ENCODE assay signal across 13 cellular contexts in the genomic region with DNA sequence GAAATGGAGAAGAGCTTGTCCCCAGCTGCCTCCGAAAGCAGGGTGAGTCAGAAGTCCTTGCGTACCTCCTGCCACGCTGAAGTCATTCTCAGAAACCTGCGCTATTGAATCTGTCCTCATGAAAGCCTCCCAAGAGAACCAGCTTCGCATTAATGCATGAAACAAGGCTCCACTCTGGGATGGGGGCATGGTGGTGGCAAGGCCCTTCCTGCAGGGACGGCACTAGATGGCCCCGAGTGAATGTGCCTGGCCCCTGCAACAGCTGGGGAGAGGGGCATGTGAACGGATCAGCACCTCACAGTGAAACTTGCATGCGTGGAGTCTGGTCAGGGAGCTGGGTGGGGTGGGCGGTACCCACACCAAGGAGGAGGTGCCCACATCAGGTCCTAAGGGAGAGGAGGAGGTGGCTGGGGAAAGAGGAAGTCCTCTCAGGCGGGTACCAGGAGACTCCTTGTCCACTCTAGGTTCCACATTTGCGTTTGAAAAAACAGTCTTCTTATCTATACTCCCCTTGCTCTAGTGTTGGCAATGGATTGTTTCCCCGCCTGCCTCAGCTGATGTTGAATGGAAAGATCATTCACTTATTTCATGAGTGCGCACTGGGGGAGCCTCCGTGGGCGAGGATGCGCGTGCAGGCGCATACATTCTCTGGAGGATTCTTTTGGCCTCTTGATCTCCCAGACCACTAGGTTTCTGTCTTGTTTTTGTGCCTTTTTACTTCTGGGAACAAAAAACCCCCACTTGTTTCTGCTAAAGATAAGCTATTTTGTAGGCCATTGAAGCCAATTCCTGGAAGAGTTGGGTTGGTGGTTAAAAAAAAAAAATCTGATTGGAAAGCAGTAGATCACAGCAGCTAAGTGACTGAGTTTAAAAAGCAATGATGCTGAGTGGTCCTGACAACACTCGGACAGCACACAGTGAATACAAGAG.
DNase-seq lines count a peak whose midpoint lies in the region; ATAC-seq and TF ChIP-seq lines count a peak whose summit lies in the region.
"Had no signal": no experiment of that assay in that cellular context is flagged by ENCODE, and none has a peak within 500 bp of the region (broad histone marks: within the 10 kb centered on the region; RNA-seq: fewer than 3 reads in every experiment).

No MANE protein-coding gene starts in this region.

- H3K4ac ChIP-seq in mesenchymal stem cell (ENCODE audit: low read depth in 1 of 2, low read length in 2 of 2): no peak overlapping the region

- H3K27ac Mint-ChIP-seq in activated CD4-positive, alpha-beta memory T cell treated with anti-CD3 and anti-CD28 coated beads for 36 hours: peak overlapping the region; percentile 64

- H3K4me3 Mint-ChIP-seq in activated CD4-positive, alpha-beta memory T cell treated with anti-CD3 and anti-CD28 coated beads for 36 hours: peak overlapping the region; percentile 20

- H2AK5ac ChIP-seq in mesenchymal stem cell (ENCODE audit: low read length, severe bottlenecking): no peak overlapping the region

- no peaks in the 10 kb centered on the region for H3K9me3 Mint-ChIP-seq in activated CD4-positive, alpha-beta memory T cell treated with anti-CD3 and anti-CD28 coated beads for 36 hours

- H3K79me1 ChIP-seq in mesenchymal stem cell (replicated peaks; ENCODE audit: low read length, poor library complexity, severe bottlenecking): no peaks in the 10 kb centered on the region

- H3K4me3 ChIP-seq in HEK293 (ENCODE audit: low read depth, low read length): no peak overlapping the region
- no peak overlapping the region for H3K4me3 ChIP-seq in mesenchymal stem cell (ENCODE audit: insufficient read depth in 1 of 2, low read depth in 1 of 2, low read length in 2 of 2)
- H3K4me3 ChIP-seq: stomach had no signal

- H3K27me3 ChIP-seq in mesenchymal stem cell (ENCODE audit: control insufficient read depth in 1 of 2, insufficient read depth in 1 of 2, low read length in 2 of 2): peaks cover 0 to 16% of the 10 kb centered on the region in 2 experiments

- H3K23ac ChIP-seq in mesenchymal stem cell (ENCODE audit: low read length in 2 of 2): no peak overlapping the region

- TF ChIP-seq CTCF in HEK293 (tag by site-specific recombination; IDR thresholded peaks at IDR 0.05) (no peak), RWPE1 (conservative IDR thresholded peaks at IDR 0.05; ENCODE audit: low read depth) (no peak), GM10248 (IDR thresholded peaks at IDR 0.05; ENCODE audit: control extremely low read depth, extremely low read depth, low read depth, missing control alignments) (no peak)

- peak overlapping the region in 1 of 2 experiments; percentile 61 for H3K18ac ChIP-seq in mesenchymal stem cell (ENCODE audit: low read depth in 1 of 2, low read length in 2 of 2)

- no peak overlapping the region for H3K9ac ChIP-seq in mesenchymal stem cell (ENCODE audit: low read length)

- H4K91ac ChIP-seq in mesenchymal stem cell (ENCODE audit: low read length): no peak overlapping the region

- no peaks in the 10 kb centered on the region for H3K36me3 Mint-ChIP-seq in activated CD4-positive, alpha-beta memory T cell treated with anti-CD3 and anti-CD28 coated beads for 36 hours

- H2AFZ ChIP-seq in mesenchymal stem cell (ENCODE audit: low read depth, low read length): no peak overlapping the region

- H4K8ac ChIP-seq in mesenchymal stem cell (ENCODE audit: low read length): no peak overlapping the region

- no peak overlapping the region for H2BK5ac ChIP-seq in mesenchymal stem cell (ENCODE audit: low read depth, low read length, poor library complexity, severe bottlenecking)

- ATAC-seq in HG03025 (IDR thresholded peaks at IDR 0.05; ENCODE audit: low FRiP score, unreplicated experiment): no peak

- H3K9me3 ChIP-seq in HEK293 (ENCODE audit: control insufficient read depth, insufficient read depth, low read depth, low read length): no peaks in the 10 kb centered on the region
- H3K9me3 ChIP-seq in mesenchymal stem cell (ENCODE audit: control insufficient read depth, low read length): no peaks in the 10 kb centered on the region
- H3K9me3 ChIP-seq: stomach had no signal

- peak overlapping the region in 1 of 2 experiments; percentile 22 for H2BK12ac ChIP-seq in mesenchymal stem cell (ENCODE audit: low read length in 2 of 2)

- whole genome bisulfite sequencing in mesenchymal stem cell: 79% methylated on average over 20 of the region's 20 CpGs

- H3K4me1 Mint-ChIP-seq in activated CD4-positive, alpha-beta memory T cell treated with anti-CD3 and anti-CD28 coated beads for 36 hours (ENCODE audit: low read depth): peaks cover 25% of the 10 kb centered on the region

- no peak overlapping the region for H2BK120ac ChIP-seq in mesenchymal stem cell (ENCODE audit: low read depth, low read length)

- H3K27ac ChIP-seq in HEK293 (ENCODE audit: extremely low read depth, low read depth, low read length): no peak overlapping the region
- no peak overlapping the region for H3K27ac ChIP-seq in mesenchymal stem cell (ENCODE audit: low read length, poor library complexity, severe bottlenecking)
- H3K27ac ChIP-seq in RWPE1: no peak overlapping the region
- H3K27ac ChIP-seq: C4-2B, stomach had no signal

- H2BK15ac ChIP-seq in mesenchymal stem cell (ENCODE audit: low read depth, poor library complexity, severe bottlenecking): no peak overlapping the region

- H3K4me1 ChIP-seq in HEK293 (ENCODE audit: control insufficient read depth, insufficient read depth, low read length) (no peaks in the 10 kb centered on the region), mesenchymal stem cell (ENCODE audit: control insufficient read depth, insufficient read depth, low read depth, low read length) (peaks cover 34% of the 10 kb centered on the region)

- CTCF ChIA-PET in HEK293 (lab: Yijun Ruan, JAX) (no interaction called here), RWPE1 (lab: Yijun Ruan, JAX) (no interaction called here), GM10248 (lab: Yijun Ruan, JAX) (interaction anchor here (0.6 to 1.0 kb wide), 2 partner anchors 9 to 14 kb away, joined by 4 to 6 read pairs; no protein-coding TSS in a partner anchor)
- CTCF ChIA-PET in activated CD4-positive, alpha-beta memory T cell treated with anti-CD3 and anti-CD28 coated beads for 36 hours (lab: Charles Lee): no interaction called here

- POLR2A ChIA-PET in HEK293 (lab: Yijun Ruan, JAX): no interaction called here
- POLR2A ChIA-PET in activated CD4-positive, alpha-beta memory T cell treated with anti-CD3 and anti-CD28 coated beads for 36 hours (lab: Charles Lee): no interaction called here
- POLR2A ChIA-PET in RWPE1 (lab: Yijun Ruan, JAX; ENCODE audit: low non-redundant PET): no interaction called here
- POLR2A ChIA-PET in GM10248 (lab: Yijun Ruan, JAX): no interaction called here

- intact Hi-C loops in activated CD4-positive, alpha-beta memory T cell treated with anti-CD3 and anti-CD28 coated beads for 36 hours (cut with micrococcal nuclease): loop anchor here (1.0 kb wide), 1 partner anchor 8 kb away; no protein-coding TSS in a partner anchor

- peaks cover 10% of the 10 kb centered on the region for H3K27me3 Mint-ChIP-seq in activated CD4-positive, alpha-beta memory T cell treated with anti-CD3 and anti-CD28 coated beads for 36 hours

- no peaks in the 10 kb centered on the region for H3K36me3 ChIP-seq in HEK293 (ENCODE audit: control insufficient read depth in 2 of 2, insufficient read depth in 1 of 2, low read length in 2 of 2)
- H3K36me3 ChIP-seq in mesenchymal stem cell (ENCODE audit: control insufficient read depth in 1 of 2, insufficient read depth in 2 of 2, low read depth in 1 of 2, low read length in 2 of 2): peaks cover 6% of the 10 kb centered on the region in 2 experiments
- H3K36me3 ChIP-seq: stomach had no signal

- no peak overlapping the region for H3K14ac ChIP-seq in mesenchymal stem cell (ENCODE audit: low read length in 2 of 2)

- peak; percentile 20 for DNase-seq in CD1c-positive myeloid dendritic cell (ENCODE audit: extremely low spot score)
- DNase-seq in activated CD4-positive, alpha-beta memory T cell treated with anti-CD3 and anti-CD28 coated beads for 36 hours: peak; percentile 59
- peak; percentile 68 for DNase-seq in mesenchymal stem cell
- no peak for DNase-seq in RWPE1 (ENCODE audit: low spot score)
- no peak for DNase-seq in GM10248 (ENCODE audit: extremely low spot score)
- no peak for DNase-seq in mucosa of gallbladder (ENCODE audit: low spot score)
- DNase-seq: NCI-H2081 treated with DMSO at 0.1 percent for 48 hours, small intestine, stomach, SW 1271 had no signal

- H3K4me2 ChIP-seq in mesenchymal stem cell (ENCODE audit: low read length, poor library complexity, severe bottlenecking): no peak overlapping the region

TF ChIP-seq in HEK293, 187 proteins besides CTCF, POLR2A, EP300 and RAD21 (continues in another document):
- TF ChIP-seq OVOL3 (tag by site-specific recombination; IDR thresholded peaks at IDR 0.05): no peak
- no peak for TF ChIP-seq ZNF221 (tag by site-specific recombination; IDR thresholded peaks at IDR 0.05; ENCODE audit: borderline replicate concordance)
- TF ChIP-seq, protein P1, sequence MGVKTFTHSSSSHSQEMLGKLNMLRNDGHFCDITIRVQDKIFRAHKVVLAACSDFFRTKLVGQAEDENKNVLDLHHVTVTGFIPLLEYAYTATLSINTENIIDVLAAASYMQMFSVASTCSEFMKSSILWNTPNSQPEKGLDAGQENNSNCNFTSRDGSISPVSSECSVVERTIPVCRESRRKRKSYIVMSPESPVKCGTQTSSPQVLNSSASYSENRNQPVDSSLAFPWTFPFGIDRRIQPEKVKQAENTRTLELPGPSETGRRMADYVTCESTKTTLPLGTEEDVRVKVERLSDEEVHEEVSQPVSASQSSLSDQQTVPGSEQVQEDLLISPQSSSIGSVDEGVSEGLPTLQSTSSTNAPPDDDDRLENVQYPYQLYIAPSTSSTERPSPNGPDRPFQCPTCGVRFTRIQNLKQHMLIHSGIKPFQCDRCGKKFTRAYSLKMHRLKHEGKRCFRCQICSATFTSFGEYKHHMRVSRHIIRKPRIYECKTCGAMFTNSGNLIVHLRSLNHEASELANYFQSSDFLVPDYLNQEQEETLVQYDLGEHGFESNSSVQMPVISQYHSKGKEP (tag by site-specific recombination; IDR thresholded peaks at IDR 0.05): no peak
- no peak for TF ChIP-seq ZNF843 (tag by site-specific recombination; IDR thresholded peaks at IDR 0.05)
- no peak for TF ChIP-seq PATZ1 (tag by site-specific recombination; IDR thresholded peaks at IDR 0.05)

Comparison
In these comparisons a context has a peak if more than half of its experiments do, and no peak if none do; other contexts are left out.
1. DNase-seq: peak in CD1c-positive myeloid dendritic cell (single experiment), activated CD4-positive, alpha-beta memory T cell treated with anti-CD3 and anti-CD28 coated beads for 36 hours (single experiment) and mesenchymal stem cell (single experiment); none in RWPE1 (single experiment), GM10248 (single experiment) and mucosa of gallbladder (single experiment).